ENCODE assay signal across 23 cellular contexts in genomic region chr2:9979977-9980376, GRCh38. TPM values are rescaled to one million over a fixed set of nuclear protein-coding genes. Genes with fewer than 3 reads are reported as not detected.
DNase-seq lines count a peak whose midpoint lies in the region; ATAC-seq lines count a peak whose summit lies in the region.
"Had no signal": no experiment of that assay in that cellular context is flagged by ENCODE, and none has a peak within 500 bp of the region (broad histone marks: within the 10 kb centered on the region; RNA-seq: fewer than 3 reads in every experiment).

No MANE protein-coding gene starts in this region.

- H3K27ac Mint-ChIP-seq in activated CD4-positive, alpha-beta T cell treated with anti-CD3 and anti-CD28 coated beads for 36 hours = no peak overlapping the region
- H3K27ac Mint-ChIP-seq in activated T-helper 17 cell treated with anti-CD3 and anti-CD28 coated beads, Interleukin-2, amount 50 U/mL, for 72 hours = no peak overlapping the region
- H3K27ac Mint-ChIP-seq in naive thymus-derived CD8-positive, alpha-beta T cell = peak overlapping the region in 3 of 10 donors; percentile 27 to 83 (median 78)

- ATAC-seq in activated CD4-positive, alpha-beta T cell treated with anti-CD3 and anti-CD28 coated beads for 36 hours = peak; percentile 25
- ATAC-seq in activated T-helper 17 cell treated with anti-CD3 and anti-CD28 coated beads, Interleukin-2, amount 50 U/mL, for 72 hours (replicated peaks) = peak; percentile 44
- ATAC-seq in naive thymus-derived CD8-positive, alpha-beta T cell = peak; percentile 41 to 54
- ATAC-seq in HG03354 (IDR thresholded peaks at IDR 0.05; ENCODE audit: poor library complexity, severe bottlenecking, unreplicated experiment) = no peak
- no peak for ATAC-seq in HG02623 (IDR thresholded peaks at IDR 0.05; ENCODE audit: unreplicated experiment)
- ATAC-seq: GM12878, heart left ventricle had no signal

- in situ Hi-C loops in Caki2 (cut with HindIII; ENCODE audit: low pct_unique_long_range_greater_than_20kb, low sequenced_read_pairs) = no loop called here

- H3K36me3 Mint-ChIP-seq in activated CD4-positive, alpha-beta T cell treated with anti-CD3 and anti-CD28 coated beads for 36 hours (ENCODE audit: low read depth) = no peaks in the 10 kb centered on the region
- no peaks in the 10 kb centered on the region for H3K36me3 Mint-ChIP-seq in activated T-helper 17 cell treated with anti-CD3 and anti-CD28 coated beads, Interleukin-2, amount 50 U/mL, for 72 hours (ENCODE audit: low read depth)
- peaks cover 0 to 2% (median 0%) of the 10 kb centered on the region in 3 donors for H3K36me3 Mint-ChIP-seq in naive thymus-derived CD8-positive, alpha-beta T cell

- DNase-seq in activated CD4-positive, alpha-beta T cell treated with anti-CD3 and anti-CD28 coated beads for 36 hours = peak; percentile 58
- DNase-seq in activated CD4-positive, alpha-beta T cell treated with anti-CD3 and anti-CD28 coated beads for 1 hour = no peak
- peak; percentile 76 for DNase-seq in Caki2 (ENCODE audit: low read depth)
- DNase-seq in naive thymus-derived CD8-positive, alpha-beta T cell = peak in 3 of 10 donors; percentile 8 to 15 (median 12)
- no peak for DNase-seq in NK-92 treated with Interleukin-12 subunit alpha and Interleukin-12 subunit beta, amount 100 ng/mL, for 24 hours (lab: John Stamatoyannopoulos, UW)
- DNase-seq: activated effector memory CD4-positive, alpha-beta T cell treated with anti-CD3 and anti-CD28 coated beads, Interleukin-2, amount 50 U/mL, for 16 hours; amygdala; COR-L47; effector CD8-positive, alpha-beta T cell; erythroblast; heart left ventricle; Karpas-422; MV-4-11; NCI-H446; NCI-H82; occipital lobe; stimulated activated CD4-positive, alpha-beta T cell treated with anti-CD3 and anti-CD28 coated beads, Interleukin-1b, Interleukin-23, amount 100 ng/mL, for 48 hours; T-helper 9 cell; testis had no signal

- intact Hi-C loops in activated CD4-positive, alpha-beta T cell treated with anti-CD3 and anti-CD28 coated beads for 36 hours (cut with DNase I, micrococcal nuclease) = loop anchor here in 1 of 2 experiments (5.0 kb wide), 1 partner anchor 467 kb away; the partner anchor contains the start of gene ODC1

- CTCF ChIA-PET in activated CD4-positive, alpha-beta T cell treated with anti-CD3 and anti-CD28 coated beads for 36 hours (lab: Charles Lee) = interaction anchor here (1.0 to 1.2 kb wide), 2 partner anchors 10 to 181 kb away, joined by 3 to 6 read pairs; no protein-coding TSS in a partner anchor

- H3K4me3 Mint-ChIP-seq in activated CD4-positive, alpha-beta T cell treated with anti-CD3 and anti-CD28 coated beads for 36 hours = no peak overlapping the region
- peak overlapping the region; percentile 38 for H3K4me3 Mint-ChIP-seq in activated T-helper 17 cell treated with anti-CD3 and anti-CD28 coated beads, Interleukin-2, amount 50 U/mL, for 72 hours
- H3K4me3 Mint-ChIP-seq in naive thymus-derived CD8-positive, alpha-beta T cell = peak overlapping the region in 7 of 10 donors; percentile 28 to 72 (median 60)

- POLR2A ChIA-PET in activated CD4-positive, alpha-beta T cell treated with anti-CD3 and anti-CD28 coated beads for 36 hours (lab: Charles Lee) = no interaction called here
- POLR2A ChIA-PET in naive thymus-derived CD8-positive, alpha-beta T cell (lab: Charles Lee) = no interaction called here

- H3K27me3 Mint-ChIP-seq in activated CD4-positive, alpha-beta T cell treated with anti-CD3 and anti-CD28 coated beads for 36 hours = peaks cover 12% of the 10 kb centered on the region
- H3K27me3 Mint-ChIP-seq in activated T-helper 17 cell treated with anti-CD3 and anti-CD28 coated beads, Interleukin-2, amount 50 U/mL, for 72 hours = peaks cover 9% of the 10 kb centered on the region
- H3K27me3 Mint-ChIP-seq in naive thymus-derived CD8-positive, alpha-beta T cell = peaks cover 8 to 27% (median 13%) of the 10 kb centered on the region in 5 donors

- H3K4me1 Mint-ChIP-seq in activated CD4-positive, alpha-beta T cell treated with anti-CD3 and anti-CD28 coated beads for 36 hours = peaks cover 41% of the 10 kb centered on the region
- H3K4me1 Mint-ChIP-seq in activated T-helper 17 cell treated with anti-CD3 and anti-CD28 coated beads, Interleukin-2, amount 50 U/mL, for 72 hours = peaks cover 29% of the 10 kb centered on the region
- H3K4me1 Mint-ChIP-seq in naive thymus-derived CD8-positive, alpha-beta T cell = peaks cover 6 to 14% (median 12%) of the 10 kb centered on the region in 4 donors

- peaks cover 4% of the 10 kb centered on the region for H3K9me3 Mint-ChIP-seq in activated CD4-positive, alpha-beta T cell treated with anti-CD3 and anti-CD28 coated beads for 36 hours (ENCODE audit: low read depth)
- H3K9me3 Mint-ChIP-seq in activated T-helper 17 cell treated with anti-CD3 and anti-CD28 coated beads, Interleukin-2, amount 50 U/mL, for 72 hours = no peaks in the 10 kb centered on the region
- H3K9me3 Mint-ChIP-seq in naive thymus-derived CD8-positive, alpha-beta T cell = no peaks in the 10 kb centered on the region

RNA-seq across cellular contexts. Expression of gene GRHL1, which starts 28.5 kb away (rescaled TPM):
- total RNA-seq in activated CD4-positive, alpha-beta T cell treated with anti-CD3 and anti-CD28 coated beads for 36 hours = under 1 TPM; 0.27 to 0.53 TPM
- total RNA-seq in Caki2 (2014; rRNA removed; shearing (Covaris generic); ENCODE audit: low replicate concordance) = 0.43 and 9.1 TPM in 2 replicates
- total RNA-seq in activated T-helper 17 cell treated with anti-CD3 and anti-CD28 coated beads, Interleukin-2, amount 50 U/mL, for 72 hours = under 1 TPM; 0.82 to 0.85 TPM
- under 1 TPM in 1 of 2 experiments, not detected in 1; 0.47 TPM for total RNA-seq in naive thymus-derived CD8-positive, alpha-beta T cell
- polyA plus RNA-seq in naive thymus-derived CD8-positive, alpha-beta T cell = under 1 TPM in 1 of 3 donors, not detected in 2; 0.05 TPM

Comparison
In these comparisons a context has a peak if more than half of its experiments do, and no peak if none do; other contexts are left out.
1. DNase-seq: peak in activated CD4-positive, alpha-beta T cell treated with anti-CD3 and anti-CD28 coated beads for 36 hours (single experiment) and Caki2 (single experiment); none in activated CD4-positive, alpha-beta T cell treated with anti-CD3 and anti-CD28 coated beads for 1 hour (single experiment) and NK-92 treated with Interleukin-12 subunit alpha and Interleukin-12 subunit beta, amount 100 ng/mL, for 24 hours (single experiment).
2. ATAC-seq: peak in activated CD4-positive, alpha-beta T cell treated with anti-CD3 and anti-CD28 coated beads for 36 hours (single experiment), activated T-helper 17 cell treated with anti-CD3 and anti-CD28 coated beads, Interleukin-2, amount 50 U/mL, for 72 hours (single experiment) and naive thymus-derived CD8-positive, alpha-beta T cell (2 of 2); none in HG03354 (single experiment) and HG02623 (single experiment).